8 cellular contexts compared by ENCODE assay signal in genomic region chr1:180155202-180155682, GRCh38. TPM values are rescaled to one million over a fixed set of nuclear protein-coding genes. Genes with fewer than 3 reads are reported as not detected.
DNase-seq lines count a peak whose midpoint lies in the region; ATAC-seq, FAIRE-seq and TF ChIP-seq lines count a peak whose summit lies in the region.

No MANE protein-coding gene starts in this region.

- intact Hi-C loops in OCI-LY7 (cut with micrococcal nuclease; ENCODE audit: unreplicated experiment): loop anchor here (2.0 to 10.0 kb wide), 2 partner anchors 200 to 272 kb away; partner anchors contain the start of genes CEP350 and TOR1AIP1
- intact Hi-C loops in left lung (cut with DNase I): loop anchor here in 1 of 2 donors (10.0 kb wide), 1 partner anchor 270 kb away; the partner anchor contains the start of gene TOR1AIP1

- BruUV-seq in OCI-LY7 (replicated peaks; lab: Mats Ljungman, UMichigan): no TSS peak

- DNase-seq in activated T-cell treated with anti-CD3 and anti-CD28 coated beads for 24 hours (ENCODE audit: low read depth): peak; percentile 17
- DNase-seq in activated T-cell treated with anti-CD3 and anti-CD28 coated beads, Interleukin-2, amount 50 U/mL, for 1 hour: no peak
- DNase-seq in OCI-LY7 (ENCODE audit: low spot score): peak; percentile 33
- no peak for DNase-seq in bronchial epithelial cell (ENCODE audit: low read depth)
- peak in 1 of 2 donors; percentile 49 for DNase-seq in left lung
- DNase-seq in urothelium cell line (ENCODE audit: low spot score): no peak
- no peak for DNase-seq in H54 (ENCODE audit: insufficient read length, low spot score)

- H3K36me3 Mint-ChIP-seq in stimulated activated naive CD8-positive, alpha-beta T cell treated with anti-CD3 and anti-CD28 coated beads, Interleukin-15, Interleukin-2, amounts not matched to agents 100 ng/mL and 50 ng/mL, for 24 hours (ENCODE audit: low read depth): peaks cover 6% of the 10 kb centered on the region

- peak overlapping the region; percentile 94 for H3K27ac Mint-ChIP-seq in stimulated activated naive CD8-positive, alpha-beta T cell treated with anti-CD3 and anti-CD28 coated beads, Interleukin-15, Interleukin-2, amounts not matched to agents 100 ng/mL and 50 ng/mL, for 24 hours

- H3K4me1 ChIP-seq in OCI-LY7 (ENCODE audit: insufficient read depth, low read length, poor library complexity, severe bottlenecking) (peaks cover 22% of the 10 kb centered on the region), left lung (peaks cover 16 to 74% of the 10 kb centered on the region in 2 donors)

- H3K27me3 ChIP-seq in bronchial epithelial cell (ENCODE audit: control insufficient read depth, insufficient read depth, low read length): no peaks in the 10 kb centered on the region
- no peaks in the 10 kb centered on the region for H3K27me3 ChIP-seq in left lung

- POLR2A ChIA-PET in OCI-LY7 (lab: Charles Lee): interaction anchor here (0.6 to 1.6 kb wide), 4 partner anchors 25 to 650 kb away, joined by 3 to 9 read pairs (median 3); no protein-coding TSS in a partner anchor

- no peaks in the 10 kb centered on the region for H3K36me3 ChIP-seq in OCI-LY7 (ENCODE audit: insufficient read depth, low read length)
- H3K36me3 ChIP-seq in bronchial epithelial cell (ENCODE audit: control insufficient read depth, insufficient read depth, low read length): peaks cover 2% of the 10 kb centered on the region
- no peaks in the 10 kb centered on the region for H3K36me3 ChIP-seq in left lung

- peak; percentile 3 for ATAC-seq in left lung

- no peaks in the 10 kb centered on the region for H3K9me3 Mint-ChIP-seq in stimulated activated naive CD8-positive, alpha-beta T cell treated with anti-CD3 and anti-CD28 coated beads, Interleukin-15, Interleukin-2, amounts not matched to agents 100 ng/mL and 50 ng/mL, for 24 hours

- H3K9me3 ChIP-seq in OCI-LY7 (ENCODE audit: low read length) (no peaks in the 10 kb centered on the region), left lung (no peaks in the 10 kb centered on the region)

- no peaks in the 10 kb centered on the region for H3K27me3 Mint-ChIP-seq in stimulated activated naive CD8-positive, alpha-beta T cell treated with anti-CD3 and anti-CD28 coated beads, Interleukin-15, Interleukin-2, amounts not matched to agents 100 ng/mL and 50 ng/mL, for 24 hours

- H3K4me3 ChIP-seq in OCI-LY7 (ENCODE audit: low read depth, low read length, poor library complexity, severe bottlenecking) (peak overlapping the region; percentile 89), bronchial epithelial cell (ENCODE audit: low read depth, low read length) (peak overlapping the region; percentile 77), left lung (peak overlapping the region; percentile 93 to 96)

- TF ChIP-seq POLR2A in H54 (IDR thresholded peaks at IDR 0.05; ENCODE audit: low read depth, low read length): no peak

- peak overlapping the region; percentile 92 for H3K4me3 Mint-ChIP-seq in stimulated activated naive CD8-positive, alpha-beta T cell treated with anti-CD3 and anti-CD28 coated beads, Interleukin-15, Interleukin-2, amounts not matched to agents 100 ng/mL and 50 ng/mL, for 24 hours

- peaks cover 33% of the 10 kb centered on the region for H3K4me1 Mint-ChIP-seq in stimulated activated naive CD8-positive, alpha-beta T cell treated with anti-CD3 and anti-CD28 coated beads, Interleukin-15, Interleukin-2, amounts not matched to agents 100 ng/mL and 50 ng/mL, for 24 hours (ENCODE audit: low read depth)

- H2AFZ ChIP-seq in OCI-LY7 (ENCODE audit: low read length): peak overlapping the region; percentile 65

- no peak for FAIRE-seq in bronchial epithelial cell (lab: Jason Lieb, UNC)
- no peak for FAIRE-seq in urothelium cell line (lab: Jason Lieb, UNC)
- FAIRE-seq in H54 (lab: Jason Lieb, UNC): no peak

- peak overlapping the region; percentile 96 for H3K4me2 ChIP-seq in OCI-LY7 (ENCODE audit: low read length)

- H3K27ac ChIP-seq in OCI-LY7 (ENCODE audit: low read depth, low read length, poor library complexity, severe bottlenecking) (no peak overlapping the region), left lung (peak overlapping the region; percentile 86 to 95)

- TF ChIP-seq CTCF in OCI-LY7 (conservative IDR thresholded peaks at IDR 0.05; ENCODE audit: low read length) (no peak), bronchial epithelial cell (IDR thresholded peaks at IDR 0.05; ENCODE audit: insufficient read depth, low read length, severe bottlenecking) (no peak), left lung (IDR thresholded peaks at IDR 0.05) (no peak)

- 0 out of 2 replicates have a peak, but pooled peaks cover 3% of the 10 kb centered on the region for H3K79me2 ChIP-seq in OCI-LY7 (ENCODE audit: insufficient read depth, low read depth, low read length)

- CTCF ChIA-PET in OCI-LY7 (lab: Charles Lee; ENCODE audit: unreplicated experiment): interaction anchor here (0.5 to 0.6 kb wide), 2 partner anchors 13 to 287 kb away, joined by 3 read pairs; no protein-coding TSS in a partner anchor

- no peaks in the 10 kb centered on the region for H3K9me2 ChIP-seq in OCI-LY7 (ENCODE audit: insufficient read depth, low read length)

- H4K20me1 ChIP-seq in OCI-LY7 (ENCODE audit: insufficient read depth, low read length): no peaks in the 10 kb centered on the region

RNA-seq across cellular contexts. Expression of gene QSOX1, which starts 0.6 kb away (rescaled TPM):
- 8.4 and 9.8 TPM in 2 replicates for total RNA-seq in OCI-LY7 (2014; rRNA removed; shearing (Covaris generic))
- 19.5 and 23.6 TPM in 2 replicates for total RNA-seq in OCI-LY7 (2022)
- total RNA-seq in bronchial epithelial cell: 134 and 196 TPM in 2 replicates
- total RNA-seq in left lung: 100 to 1,000 TPM; 433 to 482 TPM

Comparison
In these comparisons a context has a peak if more than half of its experiments do, and no peak if none do; other contexts are left out.
1. DNase-seq: peak in activated T-cell treated with anti-CD3 and anti-CD28 coated beads for 24 hours (single experiment) and OCI-LY7 (single experiment); none in activated T-cell treated with anti-CD3 and anti-CD28 coated beads, Interleukin-2, amount 50 U/mL, for 1 hour (single experiment), bronchial epithelial cell (single experiment), urothelium cell line (single experiment) and H54 (single experiment).
2. Peak in every context shown above with its lines, with median percentiles within 50 percentile points of each other: H3K4me3 ChIP-seq.